Comparison of ENCODE assay signal across 23 cellular contexts in the genomic region with DNA sequence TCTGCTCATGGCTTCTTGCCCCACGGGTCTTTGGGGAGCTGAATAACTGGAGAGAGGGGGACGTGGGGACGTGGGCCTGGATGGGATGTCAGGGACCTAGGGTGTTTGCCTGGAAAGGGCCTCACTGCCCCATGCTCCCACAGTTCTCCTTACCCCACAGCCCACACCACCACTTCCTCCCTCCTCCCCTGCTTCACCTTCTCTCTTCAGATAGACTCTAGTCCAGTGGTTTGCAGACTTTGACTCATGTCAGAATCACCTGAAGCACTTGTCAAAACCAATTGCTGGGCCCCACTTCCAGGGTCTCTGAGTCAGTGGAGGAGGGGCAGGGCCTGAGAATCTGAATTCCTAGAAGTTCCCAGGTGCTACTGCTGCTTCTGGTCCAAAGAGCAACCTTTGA.
A peak's percentile ranks its signal among the peaks of the same experiment; 100 is the strongest.
DNase-seq lines count a peak whose midpoint lies in the region; ATAC-seq and TF ChIP-seq lines count a peak whose summit lies in the region.
"Had no signal": no experiment of that assay in that cellular context is flagged by ENCODE, and none has a peak within 500 bp of the region (broad histone marks: within the 10 kb centered on the region; RNA-seq: fewer than 3 reads in every experiment).

No MANE protein-coding gene starts in this region.

- peak overlapping the region; percentile 28 for H2AK5ac ChIP-seq in mesendoderm (ENCODE audit: low read length)

- no peaks in the 10 kb centered on the region for H3K27me3 ChIP-seq in mesendoderm (ENCODE audit: insufficient read depth, low read length, poor library complexity)
- H3K27me3 ChIP-seq: BLaER1, gastrocnemius medialis, pancreas, SJSA1, tibial nerve had no signal

- no peak overlapping the region for H4K5ac ChIP-seq in mesendoderm (ENCODE audit: low read length)

- H3K4me1 ChIP-seq in mesendoderm (ENCODE audit: control insufficient read depth, low read depth, low read length) = peaks cover 18% of the 10 kb centered on the region
- H3K4me1 ChIP-seq: gastrocnemius medialis, pancreas had no signal

- H3K36me3 ChIP-seq in mesendoderm (ENCODE audit: control insufficient read depth, insufficient read depth, low read length) = no peaks in the 10 kb centered on the region
- H3K36me3 ChIP-seq: BLaER1, gastrocnemius medialis, pancreas, SJSA1, tibial nerve had no signal

- H3K36me3 Mint-ChIP-seq in natural killer cell treated with Interleukin-12 subunit alpha and Interleukin-12 subunit beta and Interleukin-15 and Interleukin-18, amount 100 ng/mL, for 72 hours = no peaks in the 10 kb centered on the region
- no peaks in the 10 kb centered on the region for H3K36me3 Mint-ChIP-seq in natural killer cell
- no peaks in the 10 kb centered on the region for H3K36me3 Mint-ChIP-seq in activated CD8-positive, alpha-beta T cell treated with anti-CD3 and anti-CD28 coated beads for 36 hours (ENCODE audit: low read depth)
- no peaks in the 10 kb centered on the region for H3K36me3 Mint-ChIP-seq in immature natural killer cell

- no peak for TF ChIP-seq CTCF in natural killer cell (IDR thresholded peaks at IDR 0.05)
- TF ChIP-seq CTCF in activated CD8-positive, alpha-beta T cell treated with anti-CD3 and anti-CD28 coated beads for 36 hours (IDR thresholded peaks at IDR 0.05) = no peak

- H3K4me2 ChIP-seq in mesendoderm (ENCODE audit: low read length) = no peak overlapping the region
- H3K4me2 ChIP-seq: BLaER1 had no signal

- no peaks in the 10 kb centered on the region for H3K9me3 Mint-ChIP-seq in natural killer cell treated with Interleukin-12 subunit alpha and Interleukin-12 subunit beta and Interleukin-15 and Interleukin-18, amount 100 ng/mL, for 72 hours
- no peaks in the 10 kb centered on the region for H3K9me3 Mint-ChIP-seq in natural killer cell
- H3K9me3 Mint-ChIP-seq in activated CD8-positive, alpha-beta T cell treated with anti-CD3 and anti-CD28 coated beads for 36 hours = no peaks in the 10 kb centered on the region
- no peaks in the 10 kb centered on the region for H3K9me3 Mint-ChIP-seq in immature natural killer cell
- H3K9me3 Mint-ChIP-seq: H9, neural crest cell had no signal

- intact Hi-C loops in natural killer cell (cut with micrococcal nuclease) = no loop called here
- intact Hi-C loops in activated CD8-positive, alpha-beta T cell treated with anti-CD3 and anti-CD28 coated beads for 36 hours (cut with micrococcal nuclease) = no loop called here

- H4K8ac ChIP-seq in mesendoderm (ENCODE audit: low read depth, low read length) = no peak overlapping the region

- CTCF ChIA-PET in activated CD8-positive, alpha-beta T cell treated with anti-CD3 and anti-CD28 coated beads for 36 hours (lab: Charles Lee) = no interaction called here

- H2BK120ac ChIP-seq in mesendoderm (ENCODE audit: low read depth, low read length) = peak overlapping the region; percentile 19

- H3K4me3 ChIP-seq in mesendoderm (ENCODE audit: low read length) = no peak overlapping the region
- H3K4me3 ChIP-seq: BLaER1, gastrocnemius medialis, pancreas, SJSA1, skin epidermis, tibial nerve had no signal

- peak overlapping the region; percentile 21 for H3K18ac ChIP-seq in mesendoderm (ENCODE audit: low read length)

- peak overlapping the region; percentile 26 for H2BK5ac ChIP-seq in mesendoderm (ENCODE audit: low read length)

- H3K4me1 Mint-ChIP-seq in natural killer cell treated with Interleukin-12 subunit alpha and Interleukin-12 subunit beta and Interleukin-15 and Interleukin-18, amount 100 ng/mL, for 72 hours (ENCODE audit: low read depth in 2 of 2) = peaks cover 12 to 17% of the 10 kb centered on the region in 2 donors
- H3K4me1 Mint-ChIP-seq in natural killer cell = peaks cover 15 to 31% of the 10 kb centered on the region in 2 donors
- peaks cover 20% of the 10 kb centered on the region for H3K4me1 Mint-ChIP-seq in activated CD8-positive, alpha-beta T cell treated with anti-CD3 and anti-CD28 coated beads for 36 hours (ENCODE audit: low read depth)
- H3K4me1 Mint-ChIP-seq in immature natural killer cell = peaks cover 17 to 19% of the 10 kb centered on the region in 2 donors

- no peaks in the 10 kb centered on the region for H3K79me1 ChIP-seq in mesendoderm (ENCODE audit: low read length)

- H3K27ac Mint-ChIP-seq in natural killer cell treated with Interleukin-12 subunit alpha and Interleukin-12 subunit beta and Interleukin-15 and Interleukin-18, amount 100 ng/mL, for 72 hours = no peak overlapping the region
- no peak overlapping the region for H3K27ac Mint-ChIP-seq in natural killer cell
- no peak overlapping the region for H3K27ac Mint-ChIP-seq in activated CD8-positive, alpha-beta T cell treated with anti-CD3 and anti-CD28 coated beads for 36 hours
- H3K27ac Mint-ChIP-seq in immature natural killer cell = no peak overlapping the region

- POLR2A ChIA-PET in activated CD8-positive, alpha-beta T cell treated with anti-CD3 and anti-CD28 coated beads for 36 hours (lab: Charles Lee) = no interaction called here

- H3K23ac ChIP-seq in mesendoderm (ENCODE audit: low read length) = no peak overlapping the region

- H3K4ac ChIP-seq in mesendoderm (ENCODE audit: low read depth, low read length) = no peak overlapping the region

- peak; percentile 59 for DNase-seq in natural killer cell treated with Interleukin-12 subunit alpha and Interleukin-12 subunit beta and Interleukin-15 and Interleukin-18, amount 100 ng/mL, for 72 hours (ENCODE audit: low spot score)
- DNase-seq in natural killer cell (no peak), mesendoderm (no peak), GF-D8 (lab: John Stamatoyannopoulos, UW) (no peak), immature natural killer cell (no peak), G401 (ENCODE audit: low spot score) (no peak)
- peak; percentile 32 for DNase-seq in activated CD8-positive, alpha-beta T cell treated with anti-CD3 and anti-CD28 coated beads for 36 hours
- DNase-seq: activated CD4-positive, CD25-positive, alpha-beta regulatory T cell; DMS53; gastrocnemius medialis; H9; left cardiac atrium; mammary epithelial cell; NCI-H1930; NCI-H510A treated with DMSO at 0.1 percent for 48 hours; pancreas; retina had no signal

- H3K79me2 ChIP-seq in mesendoderm (ENCODE audit: control insufficient read depth, insufficient read depth, low read length) = no peaks in the 10 kb centered on the region

- H3K56ac ChIP-seq in mesendoderm (ENCODE audit: low read length) = peak overlapping the region; percentile 58

- H3K27me3 Mint-ChIP-seq in natural killer cell treated with Interleukin-12 subunit alpha and Interleukin-12 subunit beta and Interleukin-15 and Interleukin-18, amount 100 ng/mL, for 72 hours = peaks cover 0 to 2% of the 10 kb centered on the region in 2 donors
- H3K27me3 Mint-ChIP-seq in natural killer cell (ENCODE audit: low read depth in 2 of 2) (no peaks in the 10 kb centered on the region), immature natural killer cell (ENCODE audit: low read depth in 3 of 3) (peaks cover 0 to 3% (median 0%) of the 10 kb centered on the region in 3 donors)
- no peaks in the 10 kb centered on the region for H3K27me3 Mint-ChIP-seq in activated CD8-positive, alpha-beta T cell treated with anti-CD3 and anti-CD28 coated beads for 36 hours

- no peak overlapping the region for H3K4me3 Mint-ChIP-seq in natural killer cell treated with Interleukin-12 subunit alpha and Interleukin-12 subunit beta and Interleukin-15 and Interleukin-18, amount 100 ng/mL, for 72 hours
- H3K4me3 Mint-ChIP-seq in natural killer cell (no peak overlapping the region), immature natural killer cell (no peak overlapping the region)
- H3K4me3 Mint-ChIP-seq in activated CD8-positive, alpha-beta T cell treated with anti-CD3 and anti-CD28 coated beads for 36 hours = no peak overlapping the region
- H3K4me3 Mint-ChIP-seq: H9, neural crest cell had no signal

- no CpG with 5 or more reads among the region's 3 CpGs for WGBS in mesendoderm (ENCODE audit: extremely low coverage, insufficient coverage, low lambda C conversion rate)

- H2BK15ac ChIP-seq in mesendoderm (replicated peaks; ENCODE audit: low read depth) = no peak overlapping the region

- in situ Hi-C loops in G401 (cut with HindIII; ENCODE audit: low sequenced_read_pairs) = no loop called here

- no peak overlapping the region for H3K9ac ChIP-seq in mesendoderm (ENCODE audit: low read length)
- H3K9ac ChIP-seq: BLaER1 had no signal

- H3K27ac ChIP-seq in mesendoderm (ENCODE audit: low read depth, low read length) = no peak overlapping the region
- H3K27ac ChIP-seq: BLaER1, gastrocnemius medialis, pancreas, RWPE1, SJSA1, tibial nerve had no signal

- ATAC-seq in natural killer cell treated with Interleukin-12 subunit alpha and Interleukin-12 subunit beta and Interleukin-15 and Interleukin-18, amount 100 ng/mL, for 72 hours = no peak
- ATAC-seq in natural killer cell = no peak
- ATAC-seq in activated CD8-positive, alpha-beta T cell treated with anti-CD3 and anti-CD28 coated beads for 36 hours = peak; percentile 75
- ATAC-seq: gastrocnemius medialis, left cardiac atrium, pancreas had no signal

Comparison
In these comparisons a context has a peak if more than half of its experiments do, and no peak if none do; other contexts are left out.
1. DNase-seq: peak in natural killer cell treated with Interleukin-12 subunit alpha and Interleukin-12 subunit beta and Interleukin-15 and Interleukin-18, amount 100 ng/mL, for 72 hours (single experiment) and activated CD8-positive, alpha-beta T cell treated with anti-CD3 and anti-CD28 coated beads for 36 hours (single experiment); none in natural killer cell (single experiment), mesendoderm (single experiment), GF-D8 (single experiment), immature natural killer cell (0 of 3) and G401 (single experiment).